In the genomic region with DNA sequence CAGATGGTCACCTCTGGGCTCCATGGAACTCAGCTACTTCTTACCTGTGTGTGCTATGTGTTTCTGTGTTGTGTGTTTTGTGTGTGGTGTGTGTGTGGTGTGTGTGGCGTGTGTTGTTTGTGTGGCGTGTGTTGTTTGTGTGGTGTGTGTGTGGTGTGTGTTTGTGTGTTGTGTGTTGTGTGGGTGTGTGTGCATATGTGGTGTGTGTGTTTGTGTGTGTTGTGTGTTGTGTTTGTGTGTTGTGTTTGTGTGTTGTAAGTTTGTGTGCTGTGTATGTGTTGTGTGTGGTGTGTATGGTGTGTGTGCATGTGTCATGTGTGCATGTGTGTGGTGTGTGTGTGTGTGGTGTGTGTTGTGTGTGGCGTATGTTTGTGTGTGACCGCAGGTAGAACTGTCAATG, we compare ENCODE assay signal across 1 cellular context.
A peak's percentile ranks its signal among the peaks of the same experiment; 100 is the strongest.
TF ChIP-seq lines count a peak whose summit lies in the region.

No MANE protein-coding gene starts in this region.

TF ChIP-seq in HepG2, 621 proteins besides CTCF, POLR2A, EP300 and RAD21:
- no peak for TF ChIP-seq REXO4 (CRISPR knock-in tag; IDR thresholded peaks at IDR 0.05; ENCODE audit: borderline replicate concordance)
- 0 out of 2 replicates have a peak, but pooled peaks have one; percentile 9 for TF ChIP-seq ATM (IDR thresholded peaks at IDR 0.05; ENCODE audit: borderline replicate concordance)
- 0 out of 2 replicates have a peak, but pooled peaks have one; percentile 28 for TF ChIP-seq FOXP1 (IDR thresholded peaks at IDR 0.05)
- TF ChIP-seq FOXP1 (CRISPR knock-in tag; IDR thresholded peaks at IDR 0.05), result no peak
- TF ChIP-seq MEIS2 (CRISPR knock-in tag; IDR thresholded peaks at IDR 0.05), result no peak
- no peak for TF ChIP-seq ZMYM2 (CRISPR knock-in tag; IDR thresholded peaks at IDR 0.05)
- TF ChIP-seq WIZ (CRISPR knock-in tag; IDR thresholded peaks at IDR 0.05), result no peak
- TF ChIP-seq BRCA1 (CRISPR knock-in tag; IDR thresholded peaks at IDR 0.05), result no peak
- TF ChIP-seq, protein P1, sequence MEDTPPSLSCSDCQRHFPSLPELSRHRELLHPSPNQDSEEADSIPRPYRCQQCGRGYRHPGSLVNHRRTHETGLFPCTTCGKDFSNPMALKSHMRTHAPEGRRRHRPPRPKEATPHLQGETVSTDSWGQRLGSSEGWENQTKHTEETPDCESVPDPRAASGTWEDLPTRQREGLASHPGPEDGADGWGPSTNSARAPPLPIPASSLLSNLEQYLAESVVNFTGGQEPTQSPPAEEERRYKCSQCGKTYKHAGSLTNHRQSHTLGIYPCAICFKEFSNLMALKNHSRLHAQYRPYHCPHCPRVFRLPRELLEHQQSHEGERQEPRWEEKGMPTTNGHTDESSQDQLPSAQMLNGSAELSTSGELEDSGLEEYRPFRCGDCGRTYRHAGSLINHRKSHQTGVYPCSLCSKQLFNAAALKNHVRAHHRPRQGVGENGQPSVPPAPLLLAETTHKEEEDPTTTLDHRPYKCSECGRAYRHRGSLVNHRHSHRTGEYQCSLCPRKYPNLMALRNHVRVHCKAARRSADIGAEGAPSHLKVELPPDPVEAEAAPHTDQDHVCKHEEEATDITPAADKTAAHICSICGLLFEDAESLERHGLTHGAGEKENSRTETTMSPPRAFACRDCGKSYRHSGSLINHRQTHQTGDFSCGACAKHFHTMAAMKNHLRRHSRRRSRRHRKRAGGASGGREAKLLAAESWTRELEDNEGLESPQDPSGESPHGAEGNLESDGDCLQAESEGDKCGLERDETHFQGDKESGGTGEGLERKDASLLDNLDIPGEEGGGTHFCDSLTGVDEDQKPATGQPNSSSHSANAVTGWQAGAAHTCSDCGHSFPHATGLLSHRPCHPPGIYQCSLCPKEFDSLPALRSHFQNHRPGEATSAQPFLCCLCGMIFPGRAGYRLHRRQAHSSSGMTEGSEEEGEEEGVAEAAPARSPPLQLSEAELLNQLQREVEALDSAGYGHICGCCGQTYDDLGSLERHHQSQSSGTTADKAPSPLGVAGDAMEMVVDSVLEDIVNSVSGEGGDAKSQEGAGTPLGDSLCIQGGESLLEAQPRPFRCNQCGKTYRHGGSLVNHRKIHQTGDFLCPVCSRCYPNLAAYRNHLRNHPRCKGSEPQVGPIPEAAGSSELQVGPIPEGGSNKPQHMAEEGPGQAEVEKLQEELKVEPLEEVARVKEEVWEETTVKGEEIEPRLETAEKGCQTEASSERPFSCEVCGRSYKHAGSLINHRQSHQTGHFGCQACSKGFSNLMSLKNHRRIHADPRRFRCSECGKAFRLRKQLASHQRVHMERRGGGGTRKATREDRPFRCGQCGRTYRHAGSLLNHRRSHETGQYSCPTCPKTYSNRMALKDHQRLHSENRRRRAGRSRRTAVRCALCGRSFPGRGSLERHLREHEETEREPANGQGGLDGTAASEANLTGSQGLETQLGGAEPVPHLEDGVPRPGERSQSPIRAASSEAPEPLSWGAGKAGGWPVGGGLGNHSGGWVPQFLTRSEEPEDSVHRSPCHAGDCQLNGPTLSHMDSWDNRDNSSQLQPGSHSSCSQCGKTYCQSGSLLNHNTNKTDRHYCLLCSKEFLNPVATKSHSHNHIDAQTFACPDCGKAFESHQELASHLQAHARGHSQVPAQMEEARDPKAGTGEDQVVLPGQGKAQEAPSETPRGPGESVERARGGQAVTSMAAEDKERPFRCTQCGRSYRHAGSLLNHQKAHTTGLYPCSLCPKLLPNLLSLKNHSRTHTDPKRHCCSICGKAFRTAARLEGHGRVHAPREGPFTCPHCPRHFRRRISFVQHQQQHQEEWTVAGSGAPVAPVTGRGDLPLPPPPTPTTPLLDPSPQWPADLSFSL (CRISPR knock-in tag; IDR thresholded peaks at IDR 0.05), result peak; percentile 98
